Comparison of ENCODE assay signal across 1 cellular context in genomic region chr12:78622529-78623221, GRCh38.
TF ChIP-seq lines count a peak whose summit lies in the region.

No MANE protein-coding gene starts in this region.

TF ChIP-seq in SK-N-SH treated with all-trans-retinoic acid at 6 μM for 48 hours, 23 proteins besides CTCF, POLR2A, EP300 and RAD21 (continued from another document):
- TF ChIP-seq PATZ1 (CRISPR knock-in tag; IDR thresholded peaks at IDR 0.05; ENCODE audit: borderline replicate concordance) (no peak), CREB5 (CRISPR knock-in tag; IDR thresholded peaks at IDR 0.05; ENCODE audit: low read depth) (no peak), TSHZ2 (CRISPR knock-in tag; IDR thresholded peaks at IDR 0.05) (no peak), ISL1 (CRISPR knock-in tag; IDR thresholded peaks at IDR 0.05) (no peak), ZFP3 (CRISPR knock-in tag; IDR thresholded peaks at IDR 0.05) (no peak), BACH2 (CRISPR knock-in tag; IDR thresholded peaks at IDR 0.05; ENCODE audit: borderline replicate concordance) (no peak)
